In the genomic region with DNA sequence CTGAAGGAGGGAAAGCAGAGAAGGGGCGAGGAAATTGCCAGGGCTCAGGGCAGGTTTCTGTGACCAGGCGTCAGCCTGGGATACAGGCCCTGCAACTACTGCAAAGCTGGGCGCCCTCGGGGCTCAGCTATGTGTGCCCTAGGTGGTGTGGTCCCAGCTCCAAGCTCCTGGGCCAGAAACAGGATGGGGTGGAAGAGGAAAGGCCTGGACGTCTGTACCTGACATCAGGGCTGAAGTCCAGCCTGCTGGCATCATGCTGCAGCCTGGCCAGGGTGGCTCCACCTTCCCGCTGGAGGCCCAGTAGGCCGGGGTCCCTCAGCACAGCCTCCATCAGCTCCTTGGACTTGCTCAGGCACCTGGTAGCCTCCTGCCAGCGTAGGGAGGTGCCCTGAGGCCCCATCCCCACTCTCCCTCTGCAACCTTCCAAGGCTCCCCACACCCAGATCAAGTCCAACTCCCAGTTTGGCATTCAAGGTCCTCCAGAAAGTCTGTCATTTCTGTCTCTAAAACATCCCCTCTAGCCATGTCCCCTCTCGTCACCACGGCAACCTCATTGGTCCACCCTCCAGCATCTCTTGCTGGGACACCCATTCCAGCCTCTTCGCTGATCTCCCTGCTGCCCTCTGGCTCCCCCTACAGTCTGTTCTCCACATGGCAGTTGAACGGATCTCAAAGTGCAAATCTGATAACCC, we compare ENCODE assay signal across 9 cellular contexts. TPM values are rescaled to one million over a fixed set of nuclear protein-coding genes. Genes with fewer than 3 reads are reported as not detected.
DNase-seq lines count a peak whose midpoint lies in the region; ATAC-seq, FAIRE-seq and TF ChIP-seq lines count a peak whose summit lies in the region.
"Had no signal": no experiment of that assay in that cellular context is flagged by ENCODE, and none has a peak within 500 bp of the region (broad histone marks: within the 10 kb centered on the region; RNA-seq: fewer than 3 reads in every experiment).

No MANE protein-coding gene starts in this region.

- WGBS in psoas muscle, 3 donors = 57 to 61% (median 58%) methylated on average over 11 to 12 of the region's 12 CpGs

- no peak overlapping the region for H3K27ac Mint-ChIP-seq in activated naive CD8-positive, alpha-beta T cell treated with anti-CD3 and anti-CD28 coated beads for 36 hours

- H3K4me1 ChIP-seq in cardiac muscle cell (ENCODE audit: low read depth) (no peaks in the 10 kb centered on the region), psoas muscle (no peaks in the 10 kb centered on the region)

- peaks cover 5% of the 10 kb centered on the region for H3K4me1 Mint-ChIP-seq in activated naive CD8-positive, alpha-beta T cell treated with anti-CD3 and anti-CD28 coated beads for 36 hours

- H3K9me3 ChIP-seq in cardiac muscle cell (ENCODE audit: low read depth) (no peaks in the 10 kb centered on the region), psoas muscle (no peaks in the 10 kb centered on the region)

- H3K4me3 Mint-ChIP-seq in activated naive CD8-positive, alpha-beta T cell treated with anti-CD3 and anti-CD28 coated beads for 36 hours = no peak overlapping the region

- no peak for FAIRE-seq in D721Med (lab: Jason Lieb, UNC)

- intact Hi-C loops in psoas muscle (cut with DNase I) = loop anchor here (5.0 to 10.0 kb wide), 6 partner anchors 55 to 660 kb away; a partner anchor contains a TSS

- H3K4me3 ChIP-seq in cardiac muscle cell (no peak overlapping the region), psoas muscle (no peak overlapping the region)
- H3K4me3 ChIP-seq: SK-N-MC had no signal

- no peaks in the 10 kb centered on the region for H3K27me3 ChIP-seq in cardiac muscle cell
- no peaks in the 10 kb centered on the region for H3K27me3 ChIP-seq in psoas muscle (ENCODE audit: insufficient read depth in 3 of 3, low read length in 2 of 3)

- no peaks in the 10 kb centered on the region for H3K9me3 Mint-ChIP-seq in activated naive CD8-positive, alpha-beta T cell treated with anti-CD3 and anti-CD28 coated beads for 36 hours

- H3K36me3 ChIP-seq in cardiac muscle cell (no peaks in the 10 kb centered on the region), psoas muscle (ENCODE audit: insufficient read depth in 1 of 2, low read depth in 1 of 2) (no peaks in the 10 kb centered on the region)

- DNase-seq in D721Med (ENCODE audit: insufficient read length, low spot score) = peak; percentile 70
- DNase-seq in HuH-7.5 (ENCODE audit: low spot score) = peak; percentile 85
- DNase-seq in SK-N-DZ (ENCODE audit: low spot score) = peak; percentile 79
- peak; percentile 48 for DNase-seq in activated naive CD8-positive, alpha-beta T cell treated with anti-CD3 and anti-CD28 coated beads for 36 hours
- peak; percentile 63 to 78 for DNase-seq in cardiac muscle cell (ENCODE audit: low read depth in 1 of 2, low spot score in 1 of 2)
- DNase-seq in psoas muscle = peak; percentile 61 to 78

- no peak overlapping the region for H3K27ac ChIP-seq in cardiac muscle cell
- no peak overlapping the region for H3K27ac ChIP-seq in psoas muscle
- H3K27ac ChIP-seq: SK-N-MC had no signal

- H3K27me3 Mint-ChIP-seq in activated naive CD8-positive, alpha-beta T cell treated with anti-CD3 and anti-CD28 coated beads for 36 hours = peaks cover 7% of the 10 kb centered on the region

- peak; percentile 59 to 74 (median 68) for ATAC-seq in psoas muscle
- no peak for ATAC-seq in HG02970 (IDR thresholded peaks at IDR 0.05; ENCODE audit: low FRiP score, unreplicated experiment)
- no peak for ATAC-seq in HG03378 (IDR thresholded peaks at IDR 0.05; ENCODE audit: unreplicated experiment)

- H3K36me3 Mint-ChIP-seq in activated naive CD8-positive, alpha-beta T cell treated with anti-CD3 and anti-CD28 coated beads for 36 hours = no peaks in the 10 kb centered on the region

- TF ChIP-seq CTCF in D721Med (IDR thresholded peaks at IDR 0.05; ENCODE audit: insufficient read depth, missing control alignments) (peak; percentile 78), cardiac muscle cell (IDR thresholded peaks at IDR 0.05; ENCODE audit: low read depth, low read length) (peak; percentile 97), psoas muscle (IDR thresholded peaks at IDR 0.05) (peak; percentile 82)

RNA-seq across cellular contexts. Expression of a gene that starts 38.2 kb away (rescaled TPM):
- 0.05 TPM in 1 of 2 replicates, not detected in the other for polyA plus RNA-seq in SK-N-DZ (2014; cell fraction: cytosol; rRNA removed)
- polyA plus RNA-seq in SK-N-DZ (2014; cell fraction: nucleus; rRNA removed) = 0.24 TPM in 1 of 2 replicates, not detected in the other
- total RNA-seq in activated naive CD8-positive, alpha-beta T cell treated with anti-CD3 and anti-CD28 coated beads for 36 hours = not detected
- total RNA-seq in cardiac muscle cell (not detected in 2 replicates), psoas muscle (1 to 10 TPM in 1 of 4 donors, under 1 TPM in 3; 0.16 to 2.4 (median 0.48) TPM)
- polyA plus RNA-seq in cardiac muscle cell (not detected in 2 replicates), psoas muscle (under 1 TPM; 0.20 to 0.30 (median 0.29) TPM)

RNA-seq across cellular contexts. Expression of a gene that starts 57.3 kb away (rescaled TPM):
- polyA plus RNA-seq in SK-N-DZ (2014; cell fraction: cytosol; rRNA removed) = 0.56 and 0.81 TPM in 2 replicates
- polyA plus RNA-seq in SK-N-DZ (2014; cell fraction: nucleus; rRNA removed) = 0.08 and 0.23 TPM in 2 replicates
- not detected for total RNA-seq in activated naive CD8-positive, alpha-beta T cell treated with anti-CD3 and anti-CD28 coated beads for 36 hours
- total RNA-seq in cardiac muscle cell = 144 and 275 TPM in 2 replicates
- polyA plus RNA-seq in cardiac muscle cell = 119 and 192 TPM in 2 replicates
- 100 to 1,000 TPM in 3 of 4 donors, 10 to 100 TPM in 1; 38.0 to 235 (median 134) TPM for total RNA-seq in psoas muscle
- 100 to 1,000 TPM in 1 of 3 donors, 10 to 100 TPM in 2; 23.6 to 168 (median 57.4) TPM for polyA plus RNA-seq in psoas muscle

Comparison
In these comparisons a context has a peak if more than half of its experiments do, and no peak if none do; other contexts are left out.
1. ATAC-seq: peak in psoas muscle (4 of 4); none in HG02970 (single experiment) and HG03378 (single experiment).
2. RNA of a gene that starts 57.3 kb away (total RNA-seq): 144 to 275 TPM in cardiac muscle cell and 38.0 to 235 TPM in psoas muscle; not detected in activated naive CD8-positive, alpha-beta T cell treated with anti-CD3 and anti-CD28 coated beads for 36 hours; every median in the first group is over 10 times any median in the second.
3. Peak in every context shown above with its lines, with median percentiles within 50 percentile points of each other: DNase-seq and CTCF ChIP-seq.